ENCODE assay signal across 19 cellular contexts in the genomic region with DNA sequence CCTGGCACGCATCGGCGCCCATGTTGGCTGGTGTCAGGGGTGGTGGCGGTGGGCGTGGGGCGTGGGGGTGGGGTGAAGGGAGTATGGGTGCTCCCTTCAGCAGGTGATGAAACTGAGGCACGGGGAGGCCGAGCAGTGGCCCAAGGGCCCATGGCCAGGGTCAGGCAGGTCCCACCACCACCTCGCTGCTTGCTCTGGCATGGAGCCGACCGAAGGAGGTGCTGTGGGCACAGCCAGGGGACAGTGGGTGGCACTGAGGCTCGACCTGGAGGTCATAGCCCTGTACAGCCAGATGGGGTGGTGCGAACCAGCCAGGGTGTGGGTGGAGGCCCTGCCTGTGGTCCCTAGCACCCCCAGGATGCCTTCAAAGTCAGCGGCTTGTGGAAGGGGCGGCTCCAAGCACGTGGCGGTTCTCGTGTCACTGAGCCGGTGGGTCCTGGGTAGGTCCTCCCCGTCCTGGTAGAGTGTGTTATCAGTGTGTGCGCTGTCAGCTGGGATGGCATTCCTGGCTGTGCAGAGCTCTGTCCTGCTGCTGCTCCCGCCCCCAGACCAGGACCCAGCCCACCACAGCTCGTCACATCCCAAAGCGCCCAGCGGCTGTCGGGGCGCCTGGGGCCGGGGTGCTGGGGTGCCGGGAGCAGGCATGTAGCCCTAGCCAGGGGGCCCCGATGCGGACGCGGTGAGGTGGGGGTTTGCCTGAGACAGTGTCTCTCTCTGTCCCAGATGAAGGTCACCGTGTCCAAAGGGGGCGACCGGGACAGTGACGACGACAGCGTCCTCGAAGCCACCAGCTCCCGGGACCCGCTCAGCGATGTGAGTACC. TPM values are rescaled to one million over a fixed set of nuclear protein-coding genes. Genes with fewer than 3 reads are reported as not detected.
DNase-seq lines count a peak whose midpoint lies in the region; ATAC-seq, FAIRE-seq and TF ChIP-seq lines count a peak whose summit lies in the region.
"Had no signal": no experiment of that assay in that cellular context is flagged by ENCODE, and none has a peak within 500 bp of the region (broad histone marks: within the 10 kb centered on the region; RNA-seq: fewer than 3 reads in every experiment).

No MANE protein-coding gene starts in this region.

- DNase-seq in ACHN (peak; percentile 14), HTR-8/SVneo (ENCODE audit: insufficient read length, low spot score) (no peak), NCI-H510A treated with DMSO at 0.1 percent for 48 hours (lab: John Stamatoyannopoulos, UW) (no peak)
- DNase-seq in CD8-positive, alpha-beta memory T cell = no peak
- DNase-seq: COR-L47, HFFc6, NCI-H187, NCI-H345, NCI-H748 treated with DMSO at 0.1 percent for 48 hours, SHP77, SK-N-SH had no signal

- no peak for TF ChIP-seq EP300 in Ishikawa (IDR thresholded peaks at IDR 0.05; ENCODE audit: borderline replicate concordance)

- peak overlapping the region; percentile 62 for H3K27ac ChIP-seq in angular gyrus (ENCODE audit: low read depth, low read length)
- peak overlapping the region; percentile 57 for H3K27ac ChIP-seq in layer of hippocampus (ENCODE audit: low read depth, low read length)
- no peak overlapping the region for H3K27ac ChIP-seq in CD8-positive, alpha-beta memory T cell (ENCODE audit: low read depth, low read length)

- H3K4me1 Mint-ChIP-seq in CD8-positive, alpha-beta memory T cell = peaks cover 5 to 31% (median 6%) of the 10 kb centered on the region in 3 donors

- in situ Hi-C loops in ACHN (cut with HindIII; ENCODE audit: low pct_ligation_motif_present, low pct_unique_long_range_greater_than_20kb, low sequenced_read_pairs) = no loop called here

- no peak for TF ChIP-seq RAD21 in Ishikawa (IDR thresholded peaks at IDR 0.05; ENCODE audit: low read depth)

- H3K4me1 ChIP-seq in CD8-positive, alpha-beta memory T cell (ENCODE audit: insufficient read depth, low read length) = peaks cover 7% of the 10 kb centered on the region

- no peak overlapping the region for H3K4me3 Mint-ChIP-seq in CD8-positive, alpha-beta memory T cell
- H3K4me3 Mint-ChIP-seq: CD14-positive monocyte, HFFc6, IgD-negative memory B cell had no signal

- no peak overlapping the region for H3K27ac Mint-ChIP-seq in CD8-positive, alpha-beta memory T cell
- H3K27ac Mint-ChIP-seq: CD14-positive monocyte, GM23338, HFFc6 had no signal

- H3K27me3 ChIP-seq in layer of hippocampus (ENCODE audit: control insufficient read depth, insufficient read depth, low read length) = no peaks in the 10 kb centered on the region
- no peaks in the 10 kb centered on the region for H3K27me3 ChIP-seq in CD8-positive, alpha-beta memory T cell (ENCODE audit: insufficient read depth, low read length, poor library complexity, severe bottlenecking)

- no peak for ATAC-seq in HG02610 (IDR thresholded peaks at IDR 0.05; ENCODE audit: unreplicated experiment)

- peaks cover 0 to 9% (median 0%) of the 10 kb centered on the region in 3 donors for H3K36me3 Mint-ChIP-seq in CD8-positive, alpha-beta memory T cell
- H3K36me3 Mint-ChIP-seq: IgD-negative memory B cell had no signal

- FAIRE-seq in HTR-8/SVneo (lab: Jason Lieb, UNC) = no peak
- FAIRE-seq: A204.1 had no signal

- H3K9me3 Mint-ChIP-seq in CD8-positive, alpha-beta memory T cell = no peaks in the 10 kb centered on the region
- H3K9me3 Mint-ChIP-seq: HFFc6, IgD-negative memory B cell had no signal

- CTCF ChIA-PET in CD8-positive, alpha-beta memory T cell (lab: Charles Lee) = interaction anchor here (0.9 to 3.6 kb wide), 4 partner anchors 9 to 371 kb away, joined by 3 to 71 read pairs (median 12); no protein-coding TSS in a partner anchor

- H3K9me3 ChIP-seq in CD8-positive, alpha-beta memory T cell (ENCODE audit: low read length) = no peaks in the 10 kb centered on the region
- H3K9me3 ChIP-seq: SK-N-SH had no signal

- POLR2A ChIA-PET in CD8-positive, alpha-beta memory T cell (lab: Charles Lee) = no interaction called here

- no peak overlapping the region for H3K4me3 ChIP-seq in CD8-positive, alpha-beta memory T cell (ENCODE audit: low read length)
- H3K4me3 ChIP-seq: GM23338 had no signal

- no peaks in the 10 kb centered on the region for H3K36me3 ChIP-seq in CD8-positive, alpha-beta memory T cell (ENCODE audit: insufficient read depth, low read length)

- H3K27me3 Mint-ChIP-seq in CD8-positive, alpha-beta memory T cell = no peaks in the 10 kb centered on the region
- H3K27me3 Mint-ChIP-seq: IgD-negative memory B cell had no signal

TF ChIP-seq in Ishikawa, 13 proteins besides CTCF, POLR2A, EP300 and RAD21:
- TF ChIP-seq CREB1 (IDR thresholded peaks at IDR 0.05; ENCODE audit: low read depth) = no peak
- TF ChIP-seq, protein P1, sequence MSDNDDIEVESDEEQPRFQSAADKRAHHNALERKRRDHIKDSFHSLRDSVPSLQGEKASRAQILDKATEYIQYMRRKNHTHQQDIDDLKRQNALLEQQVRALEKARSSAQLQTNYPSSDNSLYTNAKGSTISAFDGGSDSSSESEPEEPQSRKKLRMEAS (IDR thresholded peaks at IDR 0.05) = peak; percentile 37; the same call in 1 of the 2 replicates
TF ChIP-seq in Ishikawa: peak in this region for 1.

RNA-seq across cellular contexts. Expression of a gene that starts 35.3 kb away (rescaled TPM):
- 10 to 100 TPM; 58.1 to 62.1 TPM for total RNA-seq in CD8-positive, alpha-beta memory T cell
- 1.4 TPM for polyA plus RNA-seq in CD8-positive, alpha-beta memory T cell
